Comparison of ENCODE assay signal across 7 cellular contexts in genomic region chr9:66206617-66207016, GRCh38.
A peak's percentile ranks its signal among the peaks of the same experiment; 100 is the strongest.
DNase-seq lines count a peak whose midpoint lies in the region; ATAC-seq and TF ChIP-seq lines count a peak whose summit lies in the region.
"Not testable (repeated sequence)": the region's sequence is repeated elsewhere in the genome, so short reads cannot be mapped to it uniquely, and the experiment has no call there.

No MANE protein-coding gene starts in this region.

- ATAC-seq in GM18505 (IDR thresholded peaks at IDR 0.05; ENCODE audit: unreplicated experiment) (peak; percentile 80), GM19452 (IDR thresholded peaks at IDR 0.05; ENCODE audit: unreplicated experiment) (peak; percentile 66), GM21723 (IDR thresholded peaks at IDR 0.05; ENCODE audit: unreplicated experiment) (peak; percentile 73), HG02763 (IDR thresholded peaks at IDR 0.05; ENCODE audit: unreplicated experiment) (peak; percentile 78), HG03159 (IDR thresholded peaks at IDR 0.05; ENCODE audit: unreplicated experiment) (peak; percentile 70), RWPE2 (ENCODE audit: low read depth) (peak; percentile 58; the same call in 2 of the 3 replicates), left ventricle myocardium superior (peak; percentile 48)

- not testable (repeated sequence) for TF ChIP-seq CTCF in RWPE2 (IDR thresholded peaks at IDR 0.05; ENCODE audit: poor library complexity, severe bottlenecking)

- TF ChIP-seq POLR2A in GM18505 (IDR thresholded peaks at IDR 0.05; ENCODE audit: borderline replicate concordance, extremely low read depth, insufficient read depth, insufficient read length): not testable (repeated sequence)

- intact Hi-C loops in left ventricle myocardium superior (cut with micrococcal nuclease): not testable (repeated sequence)

- H3K9me3 ChIP-seq in RWPE2 (ENCODE audit: severe bottlenecking): not testable (repeated sequence)

- not testable (repeated sequence) for DNase-seq in RWPE2 (ENCODE audit: low spot score); left ventricle myocardium superior

- not testable (repeated sequence) for H3K36me3 ChIP-seq in RWPE2 (ENCODE audit: low read depth)

- H3K27me3 ChIP-seq in RWPE2 (ENCODE audit: insufficient read depth, poor library complexity, severe bottlenecking): not testable (repeated sequence)

- H3K4me3 ChIP-seq in RWPE2 (ENCODE audit: severe bottlenecking): not testable (repeated sequence)

- not testable (repeated sequence) for H3K27ac ChIP-seq in RWPE2 (ENCODE audit: poor library complexity, severe bottlenecking)

- not testable (repeated sequence) for H3K4me1 ChIP-seq in RWPE2 (ENCODE audit: insufficient read depth, poor library complexity, severe bottlenecking)
